13 cellular contexts compared by ENCODE assay signal in genomic region chr15:80861776-80862175, GRCh38.
DNase-seq lines count a peak whose midpoint lies in the region; ATAC-seq and TF ChIP-seq lines count a peak whose summit lies in the region.
"Had no signal": no experiment of that assay in that cellular context is flagged by ENCODE, and none has a peak within 500 bp of the region (broad histone marks: within the 10 kb centered on the region; RNA-seq: fewer than 3 reads in every experiment).

No MANE protein-coding gene starts in this region.

- TF ChIP-seq CTCF in gastrocnemius medialis (IDR thresholded peaks at IDR 0.05 in 4 of 5, conservative IDR thresholded peaks at IDR 0.05 in 1 of 5) = no peak
- TF ChIP-seq CTCF in GM10248 (IDR thresholded peaks at IDR 0.05; ENCODE audit: control extremely low read depth, extremely low read depth, low read depth, missing control alignments) = no peak

- POLR2A ChIA-PET in GM10248 (lab: Yijun Ruan, JAX) = no interaction called here

- peak; percentile 23 for DNase-seq in HT1080 (ENCODE audit: low read depth)
- peak; percentile 93 for DNase-seq in NCI-H446 treated with DMSO at 0.1 percent for 48 hours (lab: John Stamatoyannopoulos, UW)
- peak; percentile 46 for DNase-seq in globus pallidus (ENCODE audit: low spot score)
- DNase-seq in gastrocnemius medialis = peak; percentile 32 to 35
- DNase-seq in GM10248 (ENCODE audit: extremely low spot score) = no peak
- no peak for DNase-seq in stimulated activated CD4-positive, alpha-beta T cell treated with anti-CD3 and anti-CD28 coated beads, Interleukin-4, amount 100 ng/mL, for 24 hours
- DNase-seq: activated effector memory CD4-positive, alpha-beta T cell treated with Interleukin-2 at 50 U/mL for 16 hours; NCI-H2227 treated with DMSO at 0.1 percent for 48 hours; stimulated activated naive CD8-positive, alpha-beta T cell treated with anti-CD3 and anti-CD28 coated beads, Interleukin-15, amount 100 ng/mL, for 72 hours had no signal

- in situ Hi-C loops in gastrocnemius medialis (cut with MboI; ENCODE audit: low sequenced_read_pairs in 4 of 4) = no loop called here

- intact Hi-C loops in gastrocnemius medialis (cut with DNase I; ENCODE audit: low total_unique reads) = no loop called here

- no peaks in the 10 kb centered on the region for H3K27me3 ChIP-seq in gastrocnemius medialis
- H3K27me3 ChIP-seq: ascending aorta had no signal

- no peak for TF ChIP-seq POLR2A in gastrocnemius medialis (IDR thresholded peaks at IDR 0.05)

- ATAC-seq in gastrocnemius medialis (peak; percentile 93 to 98), GM18520 (IDR thresholded peaks at IDR 0.05; ENCODE audit: unreplicated experiment) (no peak)
- ATAC-seq: GM12878; stimulated activated naive CD8-positive, alpha-beta T cell treated with anti-CD3 and anti-CD28 coated beads, Interleukin-15, amount 100 ng/mL, for 72 hours had no signal

- peak overlapping the region in 2 of 4 donors; percentile 24 to 36 for H3K27ac ChIP-seq in gastrocnemius medialis
- H3K27ac ChIP-seq: ascending aorta, SK-N-MC had no signal

- H3K4me1 ChIP-seq in gastrocnemius medialis = peaks cover 5 to 6% of the 10 kb centered on the region in 2 donors

- CTCF ChIA-PET in GM10248 (lab: Yijun Ruan, JAX) = no interaction called here

- no peaks in the 10 kb centered on the region for H3K36me3 ChIP-seq in gastrocnemius medialis
- H3K36me3 ChIP-seq: ascending aorta had no signal

- no peaks in the 10 kb centered on the region for H3K9me3 ChIP-seq in gastrocnemius medialis
- H3K9me3 ChIP-seq: ascending aorta had no signal

- H3K4me3 ChIP-seq in gastrocnemius medialis = no peak overlapping the region
- H3K4me3 ChIP-seq: ascending aorta, GM12878, SK-N-MC had no signal

Comparison
In these comparisons a context has a peak if more than half of its experiments do, and no peak if none do; other contexts are left out.
1. DNase-seq: peak in HT1080 (single experiment), NCI-H446 treated with DMSO at 0.1 percent for 48 hours (single experiment), globus pallidus (single experiment) and gastrocnemius medialis (2 of 2); none in GM10248 (single experiment) and stimulated activated CD4-positive, alpha-beta T cell treated with anti-CD3 and anti-CD28 coated beads, Interleukin-4, amount 100 ng/mL, for 24 hours (single experiment).